ENCODE assay signal across 1 cellular context in the genomic region with DNA sequence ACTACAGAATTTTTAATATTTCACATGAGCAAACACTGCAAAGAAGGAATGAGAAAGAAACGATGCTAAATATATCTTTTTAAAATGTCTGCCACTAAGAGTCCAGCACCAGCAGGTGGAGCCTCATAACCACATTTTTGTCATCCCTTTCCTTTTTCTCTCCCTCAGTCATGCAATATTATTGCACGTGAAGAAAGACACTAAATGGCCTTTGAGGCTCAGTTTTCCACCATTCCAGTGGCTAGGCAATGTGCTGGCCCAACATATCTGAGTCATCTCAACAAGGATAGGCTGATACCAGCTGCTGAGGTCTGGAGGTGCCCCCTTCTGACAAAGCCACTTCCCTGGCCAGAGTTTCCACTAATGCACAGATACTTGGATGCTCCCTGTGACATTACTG.
TF ChIP-seq lines count a peak whose summit lies in the region.

No MANE protein-coding gene starts in this region.

TF ChIP-seq in HepG2, 621 proteins besides CTCF, POLR2A, EP300 and RAD21:
- TF ChIP-seq ASH2L (IDR thresholded peaks at IDR 0.05; ENCODE audit: insufficient read length, low read depth, low read length): peak; percentile 20
- TF ChIP-seq NFAT5 (CRISPR knock-in tag; IDR thresholded peaks at IDR 0.05): no peak
- TF ChIP-seq SSRP1 (CRISPR knock-in tag; IDR thresholded peaks at IDR 0.05): no peak
- TF ChIP-seq BHLHE40 (IDR thresholded peaks at IDR 0.05; ENCODE audit: low read length): 0 out of 2 replicates have a peak, but pooled peaks have one; percentile 5
- peak; percentile 53; the same call in 1 of the 2 replicates for TF ChIP-seq SMC3 (IDR thresholded peaks at IDR 0.05; ENCODE audit: low read length)
- TF ChIP-seq, protein P1, sequence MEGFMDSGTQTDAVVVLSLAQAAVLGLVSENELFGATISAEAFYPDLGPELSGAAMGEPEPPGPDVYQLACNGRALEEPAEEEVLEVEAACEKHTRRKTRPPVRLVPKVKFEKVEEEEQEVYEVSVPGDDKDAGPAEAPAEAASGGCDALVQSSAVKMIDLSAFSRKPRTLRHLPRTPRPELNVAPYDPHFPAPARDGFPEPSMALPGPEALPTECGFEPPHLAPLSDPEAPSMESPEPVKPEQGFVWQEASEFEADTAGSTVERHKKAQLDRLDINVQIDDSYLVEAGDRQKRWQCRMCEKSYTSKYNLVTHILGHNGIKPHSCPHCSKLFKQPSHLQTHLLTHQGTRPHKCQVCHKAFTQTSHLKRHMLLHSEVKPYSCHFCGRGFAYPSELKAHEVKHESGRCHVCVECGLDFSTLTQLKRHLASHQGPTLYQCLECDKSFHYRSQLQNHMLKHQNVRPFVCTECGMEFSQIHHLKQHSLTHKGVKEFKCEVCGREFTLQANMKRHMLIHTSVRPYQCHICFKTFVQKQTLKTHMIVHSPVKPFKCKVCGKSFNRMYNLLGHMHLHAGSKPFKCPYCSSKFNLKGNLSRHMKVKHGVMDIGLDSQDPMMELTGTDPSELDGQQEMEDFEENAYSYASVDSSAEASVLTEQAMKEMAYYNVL (CRISPR knock-in tag; IDR thresholded peaks at IDR 0.05; ENCODE audit: borderline replicate concordance): 0 out of 2 replicates have a peak, but pooled peaks have one; percentile 22
- TF ChIP-seq ZNF660 (CRISPR knock-in tag; IDR thresholded peaks at IDR 0.05; ENCODE audit: borderline replicate concordance, low read depth): no peak
- TF ChIP-seq, protein P2, sequence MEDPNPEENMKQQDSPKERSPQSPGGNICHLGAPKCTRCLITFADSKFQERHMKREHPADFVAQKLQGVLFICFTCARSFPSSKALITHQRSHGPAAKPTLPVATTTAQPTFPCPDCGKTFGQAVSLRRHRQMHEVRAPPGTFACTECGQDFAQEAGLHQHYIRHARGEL (CRISPR knock-in tag; IDR thresholded peaks at IDR 0.05): no peak
- TF ChIP-seq ZNF501 (CRISPR knock-in tag; IDR thresholded peaks at IDR 0.05): no peak
- no peak for TF ChIP-seq ZBTB38 (CRISPR knock-in tag; IDR thresholded peaks at IDR 0.05)
- TF ChIP-seq SMYD3 (CRISPR knock-in tag; IDR thresholded peaks at IDR 0.05): no peak
- no peak for TF ChIP-seq FLYWCH1 (CRISPR knock-in tag; IDR thresholded peaks at IDR 0.05)
- TF ChIP-seq SRSF4 (IDR thresholded peaks at IDR 0.05; ENCODE audit: low read depth, low read length, poor library complexity, severe bottlenecking): no peak
- no peak for TF ChIP-seq ZNF605 (CRISPR knock-in tag; IDR thresholded peaks at IDR 0.05)
- TF ChIP-seq SMAD9 (CRISPR knock-in tag; IDR thresholded peaks at IDR 0.05): no peak
- TF ChIP-seq TCF7L2 (IDR thresholded peaks at IDR 0.05; ENCODE audit: low read depth, low read length): no peak
- TF ChIP-seq STAT5B (CRISPR knock-in tag; IDR thresholded peaks at IDR 0.05): no peak
- TF ChIP-seq STAG1 (CRISPR knock-in tag; IDR thresholded peaks at IDR 0.05): peak; percentile 68
- TF ChIP-seq ZSCAN25 (CRISPR knock-in tag; IDR thresholded peaks at IDR 0.05): no peak
- TF ChIP-seq THAP11 (CRISPR knock-in tag; IDR thresholded peaks at IDR 0.05): peak; percentile 51
- no peak for TF ChIP-seq HMG20A (CRISPR knock-in tag; IDR thresholded peaks at IDR 0.05; ENCODE audit: borderline replicate concordance)
- TF ChIP-seq SOX6 (IDR thresholded peaks at IDR 0.05): no peak
- no peak for TF ChIP-seq SOX6 (CRISPR knock-in tag; IDR thresholded peaks at IDR 0.05)
- TF ChIP-seq ZNF343 (CRISPR knock-in tag; IDR thresholded peaks at IDR 0.05): no peak
- no peak for TF ChIP-seq ZFX (CRISPR knock-in tag; IDR thresholded peaks at IDR 0.05; ENCODE audit: low read depth)
